9 cellular contexts compared by ENCODE assay signal in the genomic region with DNA sequence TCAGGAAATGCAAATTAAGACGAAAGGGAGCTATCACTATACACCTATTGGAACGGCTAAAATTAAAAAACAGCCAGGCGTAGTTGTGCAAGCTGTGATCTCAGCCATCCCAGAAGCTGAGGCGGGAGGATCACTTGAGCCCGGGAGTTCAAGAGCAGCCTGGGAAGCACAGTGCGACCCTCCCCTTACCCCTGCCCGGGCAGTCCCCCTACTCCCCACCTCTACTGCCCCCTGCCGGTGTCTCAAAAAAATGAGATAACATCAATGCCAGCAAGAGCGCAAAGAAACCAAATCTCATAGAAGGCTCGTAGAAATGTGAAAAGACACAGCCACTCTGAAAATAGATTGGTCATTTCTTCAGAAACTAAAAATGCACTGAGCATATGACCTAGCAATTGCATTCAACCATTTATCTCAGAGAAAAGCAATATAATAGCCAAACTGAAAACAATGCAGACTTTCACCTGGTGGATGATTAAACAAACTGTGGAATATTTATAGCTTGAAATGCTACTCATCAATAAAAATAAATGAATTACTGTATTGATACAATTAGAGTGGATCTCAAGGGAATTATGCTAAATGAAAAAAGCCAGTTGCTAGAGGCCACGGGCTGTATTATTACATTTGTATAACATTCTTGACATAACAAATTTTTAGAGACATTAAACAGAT. TPM values are rescaled to one million over a fixed set of nuclear protein-coding genes. Genes with fewer than 3 reads are reported as not detected.
A peak's percentile ranks its signal among the peaks of the same experiment; 100 is the strongest.
DNase-seq lines count a peak whose midpoint lies in the region; ATAC-seq and TF ChIP-seq lines count a peak whose summit lies in the region.
"Had no signal": no experiment of that assay in that cellular context is flagged by ENCODE, and none has a peak within 500 bp of the region (broad histone marks: within the 10 kb centered on the region; RNA-seq: fewer than 3 reads in every experiment).

No MANE protein-coding gene starts in this region.

- H3K4me3 ChIP-seq in A673 (ENCODE audit: low read depth, low read length, poor library complexity, severe bottlenecking), result no peak overlapping the region
- H3K4me3 ChIP-seq in epithelial cell of proximal tubule (ENCODE audit: low read depth, low read length), result no peak overlapping the region
- H3K4me3 ChIP-seq: tibial artery had no signal

- H3K9me3 ChIP-seq in A673 (ENCODE audit: low read depth, low read length, poor library complexity, severe bottlenecking), result no peaks in the 10 kb centered on the region
- H3K9me3 ChIP-seq in ES-I3 (ENCODE audit: control insufficient read depth, insufficient read depth, low read length), result no peaks in the 10 kb centered on the region
- H3K9me3 ChIP-seq: tibial artery had no signal

- peak overlapping the region; percentile 68; the same call in 1 of the 2 replicates for H3K9ac ChIP-seq in ES-I3 (ENCODE audit: low read depth, low read length)

- H3K36me3 ChIP-seq in A673 (ENCODE audit: insufficient read depth, low read length, poor library complexity, severe bottlenecking) (no peaks in the 10 kb centered on the region), ES-I3 (ENCODE audit: insufficient read depth, low read length) (no peaks in the 10 kb centered on the region)
- H3K36me3 ChIP-seq: tibial artery had no signal

- intact Hi-C loops in A673 (cut with micrococcal nuclease; ENCODE audit: unreplicated experiment), result no loop called here

- peak; percentile 49 for DNase-seq in A673 (ENCODE audit: low spot score)
- peak; percentile 54 for DNase-seq in NCI-H82 treated with DMSO at 0.1 percent for 48 hours (lab: John Stamatoyannopoulos, UW; ENCODE audit: unreplicated experiment)
- no peak for DNase-seq in epithelial cell of proximal tubule (ENCODE audit: low read depth)
- no peak for DNase-seq in GF-D8 (lab: John Stamatoyannopoulos, UW)
- no peak for DNase-seq in DMS79 (lab: John Stamatoyannopoulos, UW)

- CTCF ChIA-PET in A673 (lab: Charles Lee), result interaction anchor here (0.5 to 1.0 kb wide), 2 partner anchors 16 to 40 kb away, joined by 5 read pairs; no protein-coding TSS in a partner anchor

- H3K4me1 ChIP-seq in A673 (ENCODE audit: insufficient read depth, low read length, poor library complexity, severe bottlenecking), result no peaks in the 10 kb centered on the region
- H3K4me1 ChIP-seq in ES-I3 (ENCODE audit: insufficient read depth, low read length), result no peaks in the 10 kb centered on the region

- POLR2A ChIA-PET in A673 (lab: Charles Lee; ENCODE audit: low non-redundant PET), result no interaction called here

- no peaks in the 10 kb centered on the region for H3K27me3 ChIP-seq in A673 (replicated peaks; ENCODE audit: insufficient read depth, low read depth, low read length, poor library complexity)

- no peak for ATAC-seq in HG03342 (IDR thresholded peaks at IDR 0.05; ENCODE audit: unreplicated experiment)
- no peak for ATAC-seq in GM21515 (IDR thresholded peaks at IDR 0.05; ENCODE audit: unreplicated experiment)

- no TSS peak for BruUV-seq in A673 (replicated peaks; lab: Mats Ljungman, UMichigan)

- H3K27ac ChIP-seq in A673 (ENCODE audit: low read depth, low read length, poor library complexity, severe bottlenecking), result no peak overlapping the region
- H3K27ac ChIP-seq: tibial artery had no signal

- TF ChIP-seq CTCF in A673 (conservative IDR thresholded peaks at IDR 0.05; ENCODE audit: low read depth, low read length), result peak; percentile 64
- peak; percentile 68 for TF ChIP-seq CTCF in epithelial cell of proximal tubule (conservative IDR thresholded peaks at IDR 0.05; ENCODE audit: low read depth, low read length)

RNA-seq across cellular contexts. Expression of gene OR2V2, which starts 20.6 kb away (rescaled TPM):
- total RNA-seq in A673 (2021), result not detected in 2 replicates
- not detected in 2 replicates for total RNA-seq in epithelial cell of proximal tubule

RNA-seq across cellular contexts. Expression of gene OR2V1, which starts 37.0 kb away (rescaled TPM):
- total RNA-seq in A673 (2021) (not detected in 2 replicates), epithelial cell of proximal tubule (not detected in 2 replicates)

RNA-seq across cellular contexts. Expression of gene TRIM7, which starts 37.0 kb away (rescaled TPM):
- 0.96 TPM in 1 of 2 replicates, not detected in the other for total RNA-seq in A673 (2021)
- total RNA-seq in epithelial cell of proximal tubule, result 2.7 and 14.6 TPM in 2 replicates

RNA-seq across cellular contexts. Expression of gene TRIM41, which starts 55.1 kb away (rescaled TPM):
- 24.2 and 24.6 TPM in 2 replicates for total RNA-seq in A673 (2021)
- 10.6 and 12.4 TPM in 2 replicates for total RNA-seq in epithelial cell of proximal tubule

Comparison
In these comparisons a context has a peak if more than half of its experiments do, and no peak if none do; other contexts are left out.
1. DNase-seq: peak in A673 (single experiment) and NCI-H82 treated with DMSO at 0.1 percent for 48 hours (single experiment); none in epithelial cell of proximal tubule (single experiment), GF-D8 (single experiment) and DMS79 (single experiment).